22 cellular contexts compared by ENCODE assay signal in the genomic region with DNA sequence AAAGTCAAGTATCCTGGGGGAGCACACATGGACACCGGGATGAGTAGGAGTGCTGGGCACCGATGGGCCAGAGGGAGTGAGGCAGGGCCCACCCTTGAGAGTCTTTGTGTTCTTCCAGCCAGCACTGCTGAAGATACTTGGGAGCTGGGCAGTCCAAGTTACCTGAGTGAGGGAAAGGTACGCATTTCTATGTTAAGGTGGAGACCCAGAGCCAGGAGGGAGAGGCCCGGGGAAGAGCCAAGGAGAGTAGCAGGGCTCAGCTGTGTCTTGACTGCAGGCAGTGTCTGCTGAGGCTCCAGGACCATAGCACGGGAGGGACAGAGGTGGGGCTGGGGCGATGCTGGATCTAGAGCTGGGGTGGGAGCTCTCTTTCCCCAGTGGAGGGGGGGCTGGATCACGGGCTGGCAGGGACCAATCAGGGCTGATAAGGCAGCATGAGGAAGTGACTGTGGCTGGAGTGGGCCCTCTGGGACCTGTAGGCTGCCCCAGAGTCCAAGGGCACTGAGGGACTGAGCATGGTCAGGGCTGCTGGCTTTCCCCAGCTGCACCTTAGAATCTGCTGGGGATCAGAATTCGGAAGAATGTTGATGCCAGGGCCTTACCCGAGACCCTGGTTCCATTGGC.
DNase-seq lines count a peak whose midpoint lies in the region; ATAC-seq, FAIRE-seq and TF ChIP-seq lines count a peak whose summit lies in the region.
"Had no signal": no experiment of that assay in that cellular context is flagged by ENCODE, and none has a peak within 500 bp of the region (broad histone marks: within the 10 kb centered on the region; RNA-seq: fewer than 3 reads in every experiment).

No MANE protein-coding gene starts in this region.

- ATAC-seq in Right ventricle myocardium inferior = no peak
- ATAC-seq in activated T-helper 17 cell treated with anti-CD3 and anti-CD28 coated beads, Interleukin-2, amount 50 U/mL, for 72 hours (replicated peaks) = no peak
- peak; percentile 60 for ATAC-seq in HepG2
- no peak for ATAC-seq in HG03108 (IDR thresholded peaks at IDR 0.05; ENCODE audit: unreplicated experiment)

- no peak overlapping the region for H3K9ac ChIP-seq in HepG2 (ENCODE audit: insufficient read depth, low read depth, low read length)

- POLR2A ChIA-PET in HepG2 (lab: Yijun Ruan, JAX) = no interaction called here

- TF ChIP-seq RAD21 in HepG2 (CRISPR knock-in tag; IDR thresholded peaks at IDR 0.05) = no peak

- peaks cover 4% of the 10 kb centered on the region for H3K27me3 Mint-ChIP-seq in activated T-helper 17 cell treated with anti-CD3 and anti-CD28 coated beads, Interleukin-2, amount 50 U/mL, for 72 hours
- H3K27me3 Mint-ChIP-seq: CD4-positive, alpha-beta T cell had no signal

- in situ Hi-C loops in HepG2 (cut with HindIII; ENCODE audit: extremely low pct_ligation_motif_present, low pct_unique_long_range_greater_than_20kb) = loop anchor here (10.0 to 25.0 kb wide), 2 partner anchors 430 to 833 kb away; no protein-coding TSS in a partner anchor

- CTCF ChIA-PET in HepG2 (lab: Yijun Ruan, JAX; ENCODE audit: low intra/inter-chr PET ratio, low total read pairs) = no interaction called here

- no peaks in the 10 kb centered on the region for H3K36me3 Mint-ChIP-seq in activated T-helper 17 cell treated with anti-CD3 and anti-CD28 coated beads, Interleukin-2, amount 50 U/mL, for 72 hours (ENCODE audit: low read depth)

- H3K9me3 ChIP-seq in HepG2 (ENCODE audit: low read length) (no peaks in the 10 kb centered on the region), testis (no peaks in the 10 kb centered on the region)
- H3K9me3 ChIP-seq: Caco-2, SJSA1 had no signal

- no peak for TF ChIP-seq EP300 in HepG2 (IDR thresholded peaks at IDR 0.05; ENCODE audit: low read depth in 2 of 2, low read length in 2 of 2)
- no peak for TF ChIP-seq EP300 in HepG2 (CRISPR knock-in tag; IDR thresholded peaks at IDR 0.05; ENCODE audit: borderline replicate concordance)

- BruUV-seq in HepG2 (replicated peaks; lab: Mats Ljungman, UMichigan) = no TSS peak

- peak overlapping the region; percentile 32 for H3K27ac Mint-ChIP-seq in activated T-helper 17 cell treated with anti-CD3 and anti-CD28 coated beads, Interleukin-2, amount 50 U/mL, for 72 hours
- H3K27ac Mint-ChIP-seq: B cell; CD4-positive, alpha-beta T cell had no signal

- H3K4me1 ChIP-seq in HepG2 (ENCODE audit: insufficient read depth, low read length) (0 out of 2 replicates have a peak, but pooled peaks cover 6% of the 10 kb centered on the region), testis (peaks cover 6% of the 10 kb centered on the region)
- H3K4me1 ChIP-seq: Caco-2, SJSA1 had no signal

- H3K36me3 ChIP-seq in HepG2 (replicated peaks in 1 of 2; ENCODE audit: control insufficient read depth in 1 of 2, insufficient read depth in 2 of 2, low read length in 2 of 2) (no peaks in the 10 kb centered on the region), testis (ENCODE audit: low read depth, missing control alignments) (no peaks in the 10 kb centered on the region)
- H3K36me3 ChIP-seq: SJSA1 had no signal

- TF ChIP-seq POLR2A in HepG2 (IDR thresholded peaks at IDR 0.05; ENCODE audit: insufficient read depth in 1 of 2, low read depth in 2 of 2, low read length in 2 of 2) (no peak), testis (IDR thresholded peaks at IDR 0.05) (no peak)

- TF ChIP-seq CTCF in HepG2 (CRISPR knock-in tag; IDR thresholded peaks at IDR 0.05) = no peak
- TF ChIP-seq CTCF in testis (IDR thresholded peaks at IDR 0.05) = no peak

- FAIRE-seq in HepG2 (lab: Jason Lieb, UNC) = no peak
- FAIRE-seq: GM18507 had no signal

- H3K4me1 Mint-ChIP-seq in activated T-helper 17 cell treated with anti-CD3 and anti-CD28 coated beads, Interleukin-2, amount 50 U/mL, for 72 hours = no peaks in the 10 kb centered on the region

- H3K4me3 ChIP-seq in HepG2 (replicated peaks in 1 of 3; ENCODE audit: insufficient read depth in 1 of 3, low read depth in 2 of 3, low read length in 3 of 3) = no peak overlapping the region
- H3K4me3 ChIP-seq in testis = no peak overlapping the region
- H3K4me3 ChIP-seq: SJSA1 had no signal

- no peaks in the 10 kb centered on the region for H3K9me3 Mint-ChIP-seq in activated T-helper 17 cell treated with anti-CD3 and anti-CD28 coated beads, Interleukin-2, amount 50 U/mL, for 72 hours
- H3K9me3 Mint-ChIP-seq: CD4-positive, alpha-beta T cell had no signal

- 22% methylated on average over 8 of the region's 9 CpGs for WGBS in HepG2 (ENCODE audit: low lambda C conversion rate)
- 80 to 93% methylated on average over 9 of the region's 9 CpGs for WGBS in testis, 2 donors

- no peak overlapping the region for H3K4me3 Mint-ChIP-seq in activated T-helper 17 cell treated with anti-CD3 and anti-CD28 coated beads, Interleukin-2, amount 50 U/mL, for 72 hours
- H3K4me3 Mint-ChIP-seq: B cell; CD4-positive, alpha-beta T cell had no signal

- intact Hi-C loops in cardiac septum (cut with DNase I) (no loop called here), Right ventricle myocardium inferior (cut with DNase I) (no loop called here), HepG2 (cut with micrococcal nuclease; ENCODE audit: unreplicated experiment) (no loop called here), testis (cut with DNase I; ENCODE audit: low total_unique reads) (loop anchor here (10.0 kb wide), 1 partner anchor 420 kb away; a partner anchor contains a TSS)

- H3K4me2 ChIP-seq in HepG2 (ENCODE audit: low read depth, low read length) = no peak overlapping the region

- no peaks in the 10 kb centered on the region for H3K79me2 ChIP-seq in HepG2 (ENCODE audit: insufficient read depth, low read length)

- H3K27me3 ChIP-seq in HepG2 (ENCODE audit: control insufficient read depth in 1 of 2, insufficient read depth in 2 of 2, low read length in 2 of 2) (peaks cover 4 to 19% of the 10 kb centered on the region in 2 experiments; a peak in 3 of 5 replicates), testis (no peaks in the 10 kb centered on the region)
- H3K27me3 ChIP-seq: SJSA1 had no signal

- H4K20me1 ChIP-seq in HepG2 (ENCODE audit: insufficient read depth, low read length) = no peaks in the 10 kb centered on the region

- H2AFZ ChIP-seq in HepG2 (ENCODE audit: low read length) = no peak overlapping the region

- DNase-seq in cardiac septum (ENCODE audit: low spot score) = peak; percentile 65
- no peak for DNase-seq in Right ventricle myocardium inferior (ENCODE audit: missing footprints)
- no peak for DNase-seq in HepG2 (ENCODE audit: low spot score)
- DNase-seq in testis = peak; percentile 6
- no peak for DNase-seq in hippocampal formation (lab: John Stamatoyannopoulos, UW)
- DNase-seq in anterior cingulate cortex (lab: John Stamatoyannopoulos, UW) = no peak
- DNase-seq: 8988T; Caco-2; CD4-positive, alpha-beta T cell; DMS153; GF-D8; KG1; MV-4-11; NCI-H1417 treated with DMSO at 0.1 percent for 48 hours; NCI-H1930; NCI-H226; NCI-H524 had no signal

- H3K27ac ChIP-seq in HepG2 (ENCODE audit: extremely low read length, insufficient read depth, low read length) (no peak overlapping the region), testis (no peak overlapping the region)
- H3K27ac ChIP-seq: SJSA1 had no signal

TF ChIP-seq in HepG2, 621 proteins besides CTCF, POLR2A, EP300 and RAD21 (continues in another document):
- TF ChIP-seq, protein P1, sequence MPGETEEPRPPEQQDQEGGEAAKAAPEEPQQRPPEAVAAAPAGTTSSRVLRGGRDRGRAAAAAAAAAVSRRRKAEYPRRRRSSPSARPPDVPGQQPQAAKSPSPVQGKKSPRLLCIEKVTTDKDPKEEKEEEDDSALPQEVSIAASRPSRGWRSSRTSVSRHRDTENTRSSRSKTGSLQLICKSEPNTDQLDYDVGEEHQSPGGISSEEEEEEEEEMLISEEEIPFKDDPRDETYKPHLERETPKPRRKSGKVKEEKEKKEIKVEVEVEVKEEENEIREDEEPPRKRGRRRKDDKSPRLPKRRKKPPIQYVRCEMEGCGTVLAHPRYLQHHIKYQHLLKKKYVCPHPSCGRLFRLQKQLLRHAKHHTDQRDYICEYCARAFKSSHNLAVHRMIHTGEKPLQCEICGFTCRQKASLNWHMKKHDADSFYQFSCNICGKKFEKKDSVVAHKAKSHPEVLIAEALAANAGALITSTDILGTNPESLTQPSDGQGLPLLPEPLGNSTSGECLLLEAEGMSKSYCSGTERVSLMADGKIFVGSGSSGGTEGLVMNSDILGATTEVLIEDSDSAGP (CRISPR knock-in tag; IDR thresholded peaks at IDR 0.05; ENCODE audit: borderline replicate concordance) = no peak
- TF ChIP-seq ZNF788 (CRISPR knock-in tag; IDR thresholded peaks at IDR 0.05; ENCODE audit: borderline replicate concordance) = no peak
- TF ChIP-seq, protein P2, sequence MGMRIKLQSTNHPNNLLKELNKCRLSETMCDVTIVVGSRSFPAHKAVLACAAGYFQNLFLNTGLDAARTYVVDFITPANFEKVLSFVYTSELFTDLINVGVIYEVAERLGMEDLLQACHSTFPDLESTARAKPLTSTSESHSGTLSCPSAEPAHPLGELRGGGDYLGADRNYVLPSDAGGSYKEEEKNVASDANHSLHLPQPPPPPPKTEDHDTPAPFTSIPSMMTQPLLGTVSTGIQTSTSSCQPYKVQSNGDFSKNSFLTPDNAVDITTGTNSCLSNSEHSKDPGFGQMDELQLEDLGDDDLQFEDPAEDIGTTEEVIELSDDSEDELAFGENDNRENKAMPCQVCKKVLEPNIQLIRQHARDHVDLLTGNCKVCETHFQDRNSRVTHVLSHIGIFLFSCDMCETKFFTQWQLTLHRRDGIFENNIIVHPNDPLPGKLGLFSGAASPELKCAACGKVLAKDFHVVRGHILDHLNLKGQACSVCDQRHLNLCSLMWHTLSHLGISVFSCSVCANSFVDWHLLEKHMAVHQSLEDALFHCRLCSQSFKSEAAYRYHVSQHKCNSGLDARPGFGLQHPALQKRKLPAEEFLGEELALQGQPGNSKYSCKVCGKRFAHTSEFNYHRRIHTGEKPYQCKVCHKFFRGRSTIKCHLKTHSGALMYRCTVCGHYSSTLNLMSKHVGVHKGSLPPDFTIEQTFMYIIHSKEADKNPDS (CRISPR knock-in tag; IDR thresholded peaks at IDR 0.05) = no peak
- TF ChIP-seq YEATS4 (CRISPR knock-in tag; IDR thresholded peaks at IDR 0.05; ENCODE audit: borderline replicate concordance) = no peak
- TF ChIP-seq, protein P3, sequence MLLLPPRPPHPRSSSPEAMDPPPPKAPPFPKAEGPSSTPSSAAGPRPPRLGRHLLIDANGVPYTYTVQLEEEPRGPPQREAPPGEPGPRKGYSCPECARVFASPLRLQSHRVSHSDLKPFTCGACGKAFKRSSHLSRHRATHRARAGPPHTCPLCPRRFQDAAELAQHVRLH (CRISPR knock-in tag; IDR thresholded peaks at IDR 0.05; ENCODE audit: borderline replicate concordance, low read depth) = no peak
- TF ChIP-seq ZNF501 (CRISPR knock-in tag; IDR thresholded peaks at IDR 0.05) = no peak
- no peak for TF ChIP-seq CC2D1A (CRISPR knock-in tag; IDR thresholded peaks at IDR 0.05)
- TF ChIP-seq, protein P4, sequence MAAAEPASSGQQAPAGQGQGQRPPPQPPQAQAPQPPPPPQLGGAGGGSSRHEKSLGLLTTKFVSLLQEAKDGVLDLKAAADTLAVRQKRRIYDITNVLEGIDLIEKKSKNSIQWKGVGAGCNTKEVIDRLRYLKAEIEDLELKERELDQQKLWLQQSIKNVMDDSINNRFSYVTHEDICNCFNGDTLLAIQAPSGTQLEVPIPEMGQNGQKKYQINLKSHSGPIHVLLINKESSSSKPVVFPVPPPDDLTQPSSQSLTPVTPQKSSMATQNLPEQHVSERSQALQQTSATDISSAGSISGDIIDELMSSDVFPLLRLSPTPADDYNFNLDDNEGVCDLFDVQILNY (CRISPR knock-in tag; conservative IDR thresholded peaks at IDR 0.05) = no peak

Comparison
In these comparisons a context has a peak if more than half of its experiments do, and no peak if none do; other contexts are left out.
1. DNase-seq: peak in cardiac septum (single experiment) and testis (single experiment); none in Right ventricle myocardium inferior (single experiment), HepG2 (single experiment), hippocampal formation (0 of 2) and anterior cingulate cortex (0 of 58).